ENCODE assay signal across 1 cellular context in the genomic region with DNA sequence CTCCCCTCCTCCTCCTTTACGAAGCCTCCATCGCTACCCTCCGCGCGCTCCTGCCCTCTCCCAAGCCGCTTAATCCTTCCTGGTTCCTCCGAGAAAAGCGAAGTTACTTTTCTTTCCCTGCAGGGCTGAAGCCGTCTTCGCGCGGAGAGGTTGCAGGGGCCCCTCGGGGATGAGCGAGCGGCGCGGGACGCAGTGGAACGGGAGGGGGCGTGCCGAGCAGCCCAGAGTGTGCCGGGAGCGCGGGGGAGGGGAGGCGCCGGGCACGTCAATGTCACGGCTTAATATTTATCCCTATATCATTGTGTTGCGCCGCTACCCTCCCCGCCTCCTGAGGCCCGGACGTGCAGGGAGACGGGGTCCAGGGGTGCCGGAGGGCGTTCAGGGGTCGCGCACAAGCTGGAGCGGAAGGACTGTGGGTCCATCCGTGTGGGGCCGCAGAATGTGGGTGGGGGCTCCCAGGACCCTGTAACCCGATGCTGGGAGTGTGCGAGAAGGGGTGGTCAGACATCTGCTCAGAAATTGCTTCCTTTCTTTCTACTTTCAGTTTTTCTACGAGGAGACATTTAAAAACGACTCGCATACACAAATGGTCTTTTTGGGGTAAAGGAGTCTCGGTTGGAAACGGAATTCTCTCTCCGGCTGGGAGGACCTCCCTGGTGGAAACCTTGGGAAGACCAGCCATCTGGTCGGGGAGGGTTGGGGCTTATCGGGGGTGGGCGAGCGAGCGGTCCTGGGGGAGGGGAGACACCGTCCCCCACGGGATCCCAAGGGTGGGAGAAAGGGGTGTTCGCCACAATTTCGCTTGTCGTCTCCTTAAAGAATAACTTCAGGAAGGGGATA.
TF ChIP-seq lines count a peak whose summit lies in the region.

No MANE protein-coding gene starts in this region.

TF ChIP-seq in HepG2, 621 proteins besides CTCF, POLR2A, EP300 and RAD21 (continued from another document and continues in another):
- TF ChIP-seq, protein P1, sequence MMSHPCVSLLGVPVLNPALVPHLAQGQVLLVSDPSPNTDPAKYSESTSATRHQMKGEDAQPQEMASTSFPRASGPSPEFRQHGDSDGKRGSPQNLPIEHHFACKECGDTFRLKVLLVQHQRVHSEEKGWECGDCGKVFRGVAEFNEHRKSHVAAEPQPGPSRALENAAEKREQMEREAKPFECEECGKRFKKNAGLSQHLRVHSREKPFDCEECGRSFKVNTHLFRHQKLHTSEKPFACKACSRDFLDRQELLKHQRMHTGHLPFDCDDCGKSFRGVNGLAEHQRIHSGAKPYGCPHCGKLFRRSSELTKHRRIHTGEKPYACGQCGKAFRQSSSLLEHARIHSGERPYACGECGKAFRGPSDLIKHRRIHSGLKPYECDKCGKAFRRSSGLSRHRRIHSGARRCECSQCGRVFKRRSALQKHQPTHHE (CRISPR knock-in tag; IDR thresholded peaks at IDR 0.05; ENCODE audit: borderline replicate concordance): no peak; the same call in 1 of the 2 replicates
- TF ChIP-seq, protein P2, sequence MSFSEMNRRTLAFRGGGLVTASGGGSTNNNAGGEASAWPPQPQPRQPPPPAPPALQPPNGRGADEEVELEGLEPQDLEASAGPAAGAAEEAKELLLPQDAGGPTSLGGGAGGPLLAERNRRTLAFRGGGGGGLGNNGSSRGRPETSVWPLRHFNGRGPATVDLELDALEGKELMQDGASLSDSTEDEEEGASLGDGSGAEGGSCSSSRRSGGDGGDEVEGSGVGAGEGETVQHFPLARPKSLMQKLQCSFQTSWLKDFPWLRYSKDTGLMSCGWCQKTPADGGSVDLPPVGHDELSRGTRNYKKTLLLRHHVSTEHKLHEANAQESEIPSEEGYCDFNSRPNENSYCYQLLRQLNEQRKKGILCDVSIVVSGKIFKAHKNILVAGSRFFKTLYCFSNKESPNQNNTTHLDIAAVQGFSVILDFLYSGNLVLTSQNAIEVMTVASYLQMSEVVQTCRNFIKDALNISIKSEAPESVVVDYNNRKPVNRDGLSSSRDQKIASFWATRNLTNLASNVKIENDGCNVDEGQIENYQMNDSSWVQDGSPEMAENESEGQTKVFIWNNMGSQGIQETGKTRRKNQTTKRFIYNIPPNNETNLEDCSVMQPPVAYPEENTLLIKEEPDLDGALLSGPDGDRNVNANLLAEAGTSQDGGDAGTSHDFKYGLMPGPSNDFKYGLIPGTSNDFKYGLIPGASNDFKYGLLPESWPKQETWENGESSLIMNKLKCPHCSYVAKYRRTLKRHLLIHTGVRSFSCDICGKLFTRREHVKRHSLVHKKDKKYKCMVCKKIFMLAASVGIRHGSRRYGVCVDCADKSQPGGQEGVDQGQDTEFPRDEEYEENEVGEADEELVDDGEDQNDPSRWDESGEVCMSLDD (CRISPR knock-in tag; IDR thresholded peaks at IDR 0.05; ENCODE audit: borderline replicate concordance): peak; percentile 72; the same call in 1 of the 2 replicates
- no peak for TF ChIP-seq THAP9 (CRISPR knock-in tag; IDR thresholded peaks at IDR 0.05; ENCODE audit: borderline replicate concordance)
- TF ChIP-seq, protein P3, sequence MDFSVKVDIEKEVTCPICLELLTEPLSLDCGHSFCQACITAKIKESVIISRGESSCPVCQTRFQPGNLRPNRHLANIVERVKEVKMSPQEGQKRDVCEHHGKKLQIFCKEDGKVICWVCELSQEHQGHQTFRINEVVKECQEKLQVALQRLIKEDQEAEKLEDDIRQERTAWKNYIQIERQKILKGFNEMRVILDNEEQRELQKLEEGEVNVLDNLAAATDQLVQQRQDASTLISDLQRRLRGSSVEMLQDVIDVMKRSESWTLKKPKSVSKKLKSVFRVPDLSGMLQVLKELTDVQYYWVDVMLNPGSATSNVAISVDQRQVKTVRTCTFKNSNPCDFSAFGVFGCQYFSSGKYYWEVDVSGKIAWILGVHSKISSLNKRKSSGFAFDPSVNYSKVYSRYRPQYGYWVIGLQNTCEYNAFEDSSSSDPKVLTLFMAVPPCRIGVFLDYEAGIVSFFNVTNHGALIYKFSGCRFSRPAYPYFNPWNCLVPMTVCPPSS (IDR thresholded peaks at IDR 0.05): no peak
- TF ChIP-seq ZNF781 (CRISPR knock-in tag; IDR thresholded peaks at IDR 0.05; ENCODE audit: borderline replicate concordance, not compliant biosample characterization): peak; percentile 69
- peak in 1 of 2 experiments; percentile 39; a peak in 1 of 4 replicates for TF ChIP-seq NR2F1 (CRISPR knock-in tag; IDR thresholded peaks at IDR 0.05)
- TF ChIP-seq ZBTB1 (CRISPR knock-in tag; IDR thresholded peaks at IDR 0.05; ENCODE audit: borderline replicate concordance): no peak
- no peak for TF ChIP-seq ZBTB38 (CRISPR knock-in tag; IDR thresholded peaks at IDR 0.05)
- TF ChIP-seq BCL3 (CRISPR knock-in tag; IDR thresholded peaks at IDR 0.05): no peak
- TF ChIP-seq HBP1 (CRISPR knock-in tag; IDR thresholded peaks at IDR 0.05; ENCODE audit: low read depth): peak; percentile 29; the same call in 1 of the 2 replicates
- peak; percentile 91 for TF ChIP-seq ZMYM4 (CRISPR knock-in tag; IDR thresholded peaks at IDR 0.05)
- TF ChIP-seq CCAR2 (optimal IDR thresholded peaks at IDR 0.05; ENCODE audit: low read depth, low read length): no peak
- TF ChIP-seq ZNF382 (CRISPR knock-in tag; IDR thresholded peaks at IDR 0.05; ENCODE audit: borderline replicate concordance): no peak
- TF ChIP-seq ZNF761 (CRISPR knock-in tag; conservative IDR thresholded peaks at IDR 0.05): no peak
- TF ChIP-seq, protein P4, sequence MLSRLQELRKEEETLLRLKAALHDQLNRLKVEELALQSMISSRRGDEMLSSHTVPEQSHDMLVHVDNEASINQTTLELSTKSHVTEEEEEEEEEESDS (CRISPR knock-in tag; IDR thresholded peaks at IDR 0.05; ENCODE audit: borderline replicate concordance): peak; percentile 13; the same call in 1 of the 2 replicates
- no peak for TF ChIP-seq EZH2 (conservative IDR thresholded peaks at IDR 0.05; ENCODE audit: low read depth, low read length)
- TF ChIP-seq SP2 (CRISPR knock-in tag; IDR thresholded peaks at IDR 0.05): no peak
- no peak for TF ChIP-seq DMTF1 (CRISPR knock-in tag; IDR thresholded peaks at IDR 0.05)
- no peak for TF ChIP-seq CBX2 (IDR thresholded peaks at IDR 0.05; ENCODE audit: low read depth, low read length)
- TF ChIP-seq CBX2 (CRISPR knock-in tag; IDR thresholded peaks at IDR 0.05; ENCODE audit: low read depth): no peak
- TF ChIP-seq ZNF317 (CRISPR knock-in tag; IDR thresholded peaks at IDR 0.05): no peak
- peak; percentile 97 for TF ChIP-seq SAP130 (CRISPR knock-in tag; IDR thresholded peaks at IDR 0.05; ENCODE audit: low read depth)
- peak; percentile 85 for TF ChIP-seq RARA (CRISPR knock-in tag; IDR thresholded peaks at IDR 0.05)
- TF ChIP-seq ZNF17 (CRISPR knock-in tag; IDR thresholded peaks at IDR 0.05): no peak
- no peak for TF ChIP-seq CHCHD3 (CRISPR knock-in tag; IDR thresholded peaks at IDR 0.05)
- no peak for TF ChIP-seq NPAS2 (CRISPR knock-in tag; IDR thresholded peaks at IDR 0.05; ENCODE audit: borderline replicate concordance)
- TF ChIP-seq MLXIP (CRISPR knock-in tag; IDR thresholded peaks at IDR 0.05; ENCODE audit: borderline replicate concordance): no peak
- no peak for TF ChIP-seq NFE2L2 (IDR thresholded peaks at IDR 0.05; ENCODE audit: low read length)
